In genomic region chr6:30939473-30939872, GRCh38 we compare ENCODE assay signal across 18 cellular contexts. TPM values are rescaled to one million over a fixed set of nuclear protein-coding genes. Genes with fewer than 3 reads are reported as not detected.
A peak's percentile ranks its signal among the peaks of the same experiment; 100 is the strongest.
DNase-seq lines count a peak whose midpoint lies in the region; ATAC-seq, FAIRE-seq and TF ChIP-seq lines count a peak whose summit lies in the region.
"Had no signal": no experiment of that assay in that cellular context is flagged by ENCODE, and none has a peak within 500 bp of the region (broad histone marks: within the 10 kb centered on the region; RNA-seq: fewer than 3 reads in every experiment).

No MANE protein-coding gene starts in this region.

- no peaks in the 10 kb centered on the region for H3K79me1 ChIP-seq in H1 (ENCODE audit: low read depth, low read length)

- no peak for TF ChIP-seq EP300 in H1 (IDR thresholded peaks at IDR 0.05; ENCODE audit: borderline replicate concordance in 1 of 2, low read depth in 2 of 2, low read length in 2 of 2)

- H3K23ac ChIP-seq in H1 (ENCODE audit: insufficient read length), result no peak overlapping the region

- no peaks in the 10 kb centered on the region for H3K36me3 Mint-ChIP-seq in MCF 10A (ENCODE audit: insufficient read depth, unreplicated experiment)

- intact Hi-C loops in MCF 10A (cut with micrococcal nuclease) (no loop called here), breast epithelium (cut with DNase I; ENCODE audit: low total_unique reads) (no loop called here)

- H3K9me3 Mint-ChIP-seq in MCF 10A (ENCODE audit: unreplicated experiment), result no peaks in the 10 kb centered on the region

- no peak overlapping the region for H2BK120ac ChIP-seq in H1 (replicated peaks; ENCODE audit: low read depth, low read length)

- 0 out of 2 replicates have a peak overlapping the region, but pooled peaks have one; percentile 46 for H2BK15ac ChIP-seq in H1 (ENCODE audit: low read length)

- H4K91ac ChIP-seq in H1 (replicated peaks; ENCODE audit: insufficient read length, low read length), result no peak overlapping the region

- peak overlapping the region; percentile 65 for H3K27ac Mint-ChIP-seq in MCF 10A (ENCODE audit: low read depth, unreplicated experiment)

- no peak overlapping the region for H3K4me3 Mint-ChIP-seq in MCF 10A (ENCODE audit: unreplicated experiment)

- H2BK5ac ChIP-seq in H1 (ENCODE audit: low read depth, low read length), result no peak overlapping the region; the same call in 1 of the 2 replicates

- DNase-seq in MCF 10A (ENCODE audit: unreplicated experiment) (no peak), breast epithelium (ENCODE audit: low spot score in 2 of 2) (no peak), H1 (ENCODE audit: low read depth in 1 of 2, low spot score in 2 of 2) (no peak), mucosa of gallbladder (ENCODE audit: low spot score) (peak; percentile 50)
- DNase-seq: DMS153, NCI-H1436 treated with DMSO at 0.1 percent for 48 hours, NCI-H2029 treated with DMSO at 0.1 percent for 48 hours, NCI-H2171 treated with DMSO at 0.1 percent for 48 hours, NCI-H510A, Right ventricle myocardium superior had no signal

- POLR2A ChIA-PET in MCF 10A (lab: Yijun Ruan, JAX), result interaction anchor here (1.1 to 2.1 kb wide), 3 partner anchors 13 to 140 kb away, joined by 4 to 14 read pairs (median 5); no protein-coding TSS in a partner anchor
- POLR2A ChIA-PET in H1 (lab: Charles Lee; ENCODE audit: partially characterized antibody), result interaction anchor here (1.3 kb wide), 1 partner anchor 103 kb away, joined by 3 read pairs; no protein-coding TSS in a partner anchor

- TF ChIP-seq CTCF in MCF 10A (IDR thresholded peaks at IDR 0.05; ENCODE audit: unreplicated experiment) (no peak), breast epithelium (IDR thresholded peaks at IDR 0.05) (no peak), H1 (IDR thresholded peaks at IDR 0.05; ENCODE audit: control extremely low read depth in 1 of 3, insufficient read depth in 1 of 3, low read depth in 1 of 3, low read length in 3 of 3) (no peak)

- no peak overlapping the region for H2AFZ ChIP-seq in H1 (ENCODE audit: low read length)

- H4K20me1 ChIP-seq in H1 (replicated peaks in 1 of 2; ENCODE audit: control insufficient read depth in 1 of 2, insufficient read depth in 2 of 2, low read length in 2 of 2), result no peaks in the 10 kb centered on the region

- no TSS peak for BruUV-seq in MCF 10A (replicated peaks; lab: Mats Ljungman, UMichigan)

- no peak overlapping the region for H3K18ac ChIP-seq in H1 (ENCODE audit: extremely low read depth, low read length)

- H3K9me3 ChIP-seq in breast epithelium, result no peaks in the 10 kb centered on the region
- H3K9me3 ChIP-seq in H1 (ENCODE audit: insufficient read depth in 2 of 2, low read depth in 1 of 2, low read length in 1 of 2), result no peaks in the 10 kb centered on the region
- H3K9me3 ChIP-seq: HAP-1 had no signal

- no peak overlapping the region for H3K4me2 ChIP-seq in H1 (ENCODE audit: insufficient read depth in 1 of 2, low read depth in 2 of 2, low read length in 2 of 2)

- H3K27ac ChIP-seq in breast epithelium (no peak overlapping the region), H1 (ENCODE audit: low read depth, low read length) (no peak overlapping the region)
- H3K27ac ChIP-seq: C4-2B had no signal

- H3K79me2 ChIP-seq in H1 (ENCODE audit: control insufficient read depth in 1 of 2, insufficient read depth in 2 of 2, low read length in 2 of 2), result no peaks in the 10 kb centered on the region

- WGBS in H1 (ENCODE audit: extremely low coverage in 1 of 2, insufficient coverage in 1 of 2, insufficient read length in 1 of 2, insufficient replicate concordance in 2 of 2, low coverage in 1 of 2, low lambda C conversion rate in 2 of 2, missing lambda C conversion rate in 1 of 2), 2 experiments, result 80% methylated on average over 2 of the region's 3 CpGs; no CpG with 5 or more reads in 1 of the 2 experiments

- H3K27me3 ChIP-seq in breast epithelium, result no peaks in the 10 kb centered on the region
- H3K27me3 ChIP-seq in H1 (replicated peaks in 1 of 4; ENCODE audit: control insufficient read depth in 3 of 4, extremely low read depth in 1 of 4, insufficient read depth in 3 of 4, low read length in 3 of 4), result no peaks in the 10 kb centered on the region; a peak in 1 of 7 replicates

- H3K14ac ChIP-seq in H1 (ENCODE audit: insufficient read length), result no peak overlapping the region

- H3K4ac ChIP-seq in H1 (replicated peaks; ENCODE audit: insufficient read length, low read depth, low read length), result no peak overlapping the region

- no peak overlapping the region for H4K5ac ChIP-seq in H1 (ENCODE audit: insufficient read length, low read depth, low read length)

- H3K36me3 ChIP-seq in breast epithelium, result no peaks in the 10 kb centered on the region
- H3K36me3 ChIP-seq in H1 (ENCODE audit: control insufficient read depth in 2 of 4, insufficient read depth in 4 of 4, low read length in 3 of 4), result no peaks in the 10 kb centered on the region
- H3K36me3 ChIP-seq: HAP-1 had no signal

- no peak for TF ChIP-seq RAD21 in H1 (IDR thresholded peaks at IDR 0.05 in 1 of 2, conservative IDR thresholded peaks at IDR 0.05 in 1 of 2; ENCODE audit: low read depth in 2 of 2, low read length in 2 of 2)

- no peak overlapping the region for H3K4me3 ChIP-seq in breast epithelium
- H3K4me3 ChIP-seq in H1 (ENCODE audit: extremely low read depth in 1 of 4, insufficient read depth in 2 of 4, low read depth in 3 of 4, low read length in 4 of 4), result no peak overlapping the region
- H3K4me3 ChIP-seq: HAP-1, K562 had no signal

- no peak for FAIRE-seq in H1 (lab: Jason Lieb, UNC)
- FAIRE-seq: A204.1 had no signal

- TF ChIP-seq POLR2A in breast epithelium (IDR thresholded peaks at IDR 0.05) (no peak), H1 (IDR thresholded peaks at IDR 0.05; ENCODE audit: control extremely low read depth in 1 of 2, low read depth in 2 of 2, low read length in 2 of 2) (no peak)

- peaks cover 49% of the 10 kb centered on the region for H3K4me1 Mint-ChIP-seq in MCF 10A (ENCODE audit: insufficient read depth, unreplicated experiment)

- H3K9ac ChIP-seq in H1 (replicated peaks in 1 of 4; ENCODE audit: extremely low read depth in 1 of 4, low read depth in 3 of 4, low read length in 3 of 4), result no peak overlapping the region

- 0 out of 2 replicates have a peak overlapping the region, but pooled peaks have one; percentile 2 for H2BK20ac ChIP-seq in H1 (ENCODE audit: low read length)

- no peak overlapping the region for H2AK5ac ChIP-seq in H1 (ENCODE audit: low read depth, low read length)

- no peak for ATAC-seq in GM19467 (IDR thresholded peaks at IDR 0.05; ENCODE audit: unreplicated experiment)
- no peak for ATAC-seq in HG03354 (IDR thresholded peaks at IDR 0.05; ENCODE audit: poor library complexity, severe bottlenecking, unreplicated experiment)
- no peak for ATAC-seq in GM18519 (IDR thresholded peaks at IDR 0.05; ENCODE audit: low FRiP score, unreplicated experiment)
- ATAC-seq: Panc1 had no signal

- H2BK12ac ChIP-seq in H1 (ENCODE audit: low read depth, low read length), result no peak overlapping the region

- H3K56ac ChIP-seq in H1 (replicated peaks; ENCODE audit: insufficient read length, low read depth, low read length), result no peak overlapping the region

- H3K4me1 ChIP-seq in breast epithelium (no peaks in the 10 kb centered on the region), H1 (replicated peaks in 1 of 4; ENCODE audit: control insufficient read depth in 3 of 4, insufficient read depth in 4 of 4, low read length in 3 of 4) (peaks cover 6 to 11% (median 9%) of the 10 kb centered on the region in 4 experiments)

- H4K8ac ChIP-seq in H1 (ENCODE audit: extremely low read depth, insufficient read depth, low read length), result no peak overlapping the region

- CTCF ChIA-PET in MCF 10A (lab: Yijun Ruan, JAX) (interaction anchor here (0.6 to 1.7 kb wide), 4 partner anchors 21 to 131 kb away, joined by 3 to 5 read pairs (median 4); no protein-coding TSS in a partner anchor), H1 (lab: Charles Lee; ENCODE audit: partially characterized antibody) (interaction anchor here (1.0 to 6.5 kb wide), 8 partner anchors 10 to 147 kb away, joined by 3 to 52 read pairs (median 8); partner anchors contain the start of gene VARS2)

- no peaks in the 10 kb centered on the region for H3K27me3 Mint-ChIP-seq in MCF 10A (ENCODE audit: insufficient read depth, unreplicated experiment)

- no peaks in the 10 kb centered on the region for H3K23me2 ChIP-seq in H1 (ENCODE audit: low read depth, low read length)

RNA-seq across cellular contexts. Expression of gene MUCL3, which starts 1.3 kb away (rescaled TPM):
- total RNA-seq in MCF 10A (2022) (not detected in 2 replicates), breast epithelium (not detected), mucosa of gallbladder (93.5 TPM)
- total RNA-seq in H1 (2021; fragmentation: NEBNext Ultra II Directional; extraction: Animal tissue kit (Norgen Biotek cat#: 25700)), result 0.08 and 0.37 TPM in 2 replicates
- 0.15 and 0.22 TPM in 2 replicates for polyA plus RNA-seq in H1 (2011; rRNA removed)
- polyA plus RNA-seq in H1 (2011; cell fraction: cytosol; rRNA removed), result 0.18 TPM
- 0.41 TPM for polyA plus RNA-seq in H1 (2011; cell fraction: nucleus; rRNA removed)
- polyA plus RNA-seq in H1 (2012, experiment 1 of 2), result 0.19 to 0.34 TPM (median 0.26 TPM) in 4 replicates
- not detected for polyA plus RNA-seq in H1 (2012, experiment 2 of 2)
- 0.59 TPM for polyA plus RNA-seq in H1 (2013, experiment 1 of 2)
- 0.50 TPM for polyA plus RNA-seq in H1 (2013, experiment 2 of 2)
- polyA minus RNA-seq in H1 (2011; rRNA and poly(A)+ RNA removed), result 0.10 and 0.13 TPM in 2 replicates
- polyA minus RNA-seq in H1 (2011; cell fraction: cytosol; rRNA and poly(A)+ RNA removed), result not detected
- polyA minus RNA-seq in H1 (2011; cell fraction: nucleus; rRNA and poly(A)+ RNA removed), result not detected
- total RNA-seq: K562, Right ventricle myocardium superior had no signal

RNA-seq across cellular contexts. Expression of gene SFTA2, which starts 7.5 kb away (rescaled TPM):
- not detected in 2 replicates for total RNA-seq in MCF 10A (2022)
- total RNA-seq in breast epithelium, result not detected
- not detected in 2 replicates for total RNA-seq in H1 (2021; fragmentation: NEBNext Ultra II Directional; extraction: Animal tissue kit (Norgen Biotek cat#: 25700))
- not detected in 2 replicates for polyA plus RNA-seq in H1 (2011; rRNA removed)
- not detected for polyA plus RNA-seq in H1 (2011; cell fraction: cytosol; rRNA removed)
- not detected for polyA plus RNA-seq in H1 (2011; cell fraction: nucleus; rRNA removed)
- polyA plus RNA-seq in H1 (2012, experiment 1 of 2), result not detected in 4 replicates
- polyA plus RNA-seq in H1 (2012, experiment 2 of 2), result not detected
- polyA plus RNA-seq in H1 (2013, experiment 1 of 2), result not detected
- polyA plus RNA-seq in H1 (2013, experiment 2 of 2), result not detected
- polyA minus RNA-seq in H1 (2011; rRNA and poly(A)+ RNA removed), result not detected in 2 replicates
- not detected for polyA minus RNA-seq in H1 (2011; cell fraction: cytosol; rRNA and poly(A)+ RNA removed)
- polyA minus RNA-seq in H1 (2011; cell fraction: nucleus; rRNA and poly(A)+ RNA removed), result not detected
- 149 TPM for total RNA-seq in mucosa of gallbladder
- total RNA-seq: K562, Right ventricle myocardium superior had no signal
- polyA plus RNA-seq: K562 had no signal

RNA-seq across cellular contexts. Expression of gene VARS2, which starts 25.4 kb away (rescaled TPM):
- total RNA-seq in MCF 10A (2022) (38.8 and 52.7 TPM in 2 replicates), breast epithelium (10 to 100 TPM; 15.7 to 19.2 (median 16.8) TPM), mucosa of gallbladder (61.4 TPM)
- 41.2 and 47.7 TPM in 2 replicates for total RNA-seq in H1 (2021; fragmentation: NEBNext Ultra II Directional; extraction: Animal tissue kit (Norgen Biotek cat#: 25700))
- 26.8 and 34.8 TPM in 2 replicates for polyA plus RNA-seq in H1 (2011; rRNA removed)
- polyA plus RNA-seq in H1 (2011; cell fraction: cytosol; rRNA removed), result 36.0 TPM
- 180 TPM for polyA plus RNA-seq in H1 (2011; cell fraction: nucleus; rRNA removed)
- 20.8 to 48.2 TPM (median 43.6 TPM) in 4 replicates for polyA plus RNA-seq in H1 (2012, experiment 1 of 2)
- 31.4 TPM for polyA plus RNA-seq in H1 (2012, experiment 2 of 2)
- polyA plus RNA-seq in H1 (2013, experiment 1 of 2), result 25.2 TPM
- polyA plus RNA-seq in H1 (2013, experiment 2 of 2), result 23.4 TPM
- 34.0 and 41.2 TPM in 2 replicates for polyA minus RNA-seq in H1 (2011; rRNA and poly(A)+ RNA removed)
- 25.2 TPM for polyA minus RNA-seq in H1 (2011; cell fraction: cytosol; rRNA and poly(A)+ RNA removed)
- 32.4 TPM for polyA minus RNA-seq in H1 (2011; cell fraction: nucleus; rRNA and poly(A)+ RNA removed)

RNA-seq across cellular contexts. Expression of gene GTF2H4, which starts 31.5 kb away (rescaled TPM):
- total RNA-seq in MCF 10A (2022) (30.6 and 33.9 TPM in 2 replicates), breast epithelium (10 to 100 TPM; 10.4 to 13.4 (median 11.1) TPM), mucosa of gallbladder (37.0 TPM)
- 49.5 and 53.4 TPM in 2 replicates for total RNA-seq in H1 (2021; fragmentation: NEBNext Ultra II Directional; extraction: Animal tissue kit (Norgen Biotek cat#: 25700))
- polyA plus RNA-seq in H1 (2011; rRNA removed), result 42.3 and 46.2 TPM in 2 replicates
- 42.7 TPM for polyA plus RNA-seq in H1 (2011; cell fraction: cytosol; rRNA removed)
- polyA plus RNA-seq in H1 (2011; cell fraction: nucleus; rRNA removed), result 147 TPM
- polyA plus RNA-seq in H1 (2012, experiment 1 of 2), result 36.6 to 48.0 TPM (median 43.7 TPM) in 4 replicates
- polyA plus RNA-seq in H1 (2012, experiment 2 of 2), result 81.6 TPM
- polyA plus RNA-seq in H1 (2013, experiment 1 of 2), result 42.6 TPM
- 40.8 TPM for polyA plus RNA-seq in H1 (2013, experiment 2 of 2)
- 27.0 and 29.0 TPM in 2 replicates for polyA minus RNA-seq in H1 (2011; rRNA and poly(A)+ RNA removed)
- 13.8 TPM for polyA minus RNA-seq in H1 (2011; cell fraction: cytosol; rRNA and poly(A)+ RNA removed)
- polyA minus RNA-seq in H1 (2011; cell fraction: nucleus; rRNA and poly(A)+ RNA removed), result 39.6 TPM

RNA-seq across cellular contexts. Expression of gene MUC21, which starts 44.0 kb away (rescaled TPM):
- not detected in 2 replicates for total RNA-seq in MCF 10A (2022)
- not detected for total RNA-seq in breast epithelium
- not detected in 2 replicates for total RNA-seq in H1 (2021; fragmentation: NEBNext Ultra II Directional; extraction: Animal tissue kit (Norgen Biotek cat#: 25700))
- polyA plus RNA-seq in H1 (2011; rRNA removed), result not detected in 2 replicates
- 0.04 TPM for polyA plus RNA-seq in H1 (2011; cell fraction: cytosol; rRNA removed)
- polyA plus RNA-seq in H1 (2011; cell fraction: nucleus; rRNA removed), result 0.06 TPM
- polyA plus RNA-seq in H1 (2012, experiment 1 of 2), result not detected in 4 replicates
- polyA plus RNA-seq in H1 (2012, experiment 2 of 2), result not detected
- polyA plus RNA-seq in H1 (2013, experiment 1 of 2), result not detected
- not detected for polyA plus RNA-seq in H1 (2013, experiment 2 of 2)
- polyA minus RNA-seq in H1 (2011; rRNA and poly(A)+ RNA removed), result not detected in 2 replicates
- not detected for polyA minus RNA-seq in H1 (2011; cell fraction: cytosol; rRNA and poly(A)+ RNA removed)
- polyA minus RNA-seq in H1 (2011; cell fraction: nucleus; rRNA and poly(A)+ RNA removed), result not detected
- total RNA-seq in mucosa of gallbladder, result 7.1 TPM
- total RNA-seq: K562, Right ventricle myocardium superior had no signal
- polyA plus RNA-seq: K562 had no signal

Comparison
In these comparisons a context has a peak if more than half of its experiments do, and no peak if none do; other contexts are left out.
1. RNA of gene MUCL3, which starts 1.3 kb away (total RNA-seq): 93.5 TPM in mucosa of gallbladder (single experiment); 0.08 to 0.37 TPM in H1, not detected in MCF 10A and not detected in breast epithelium; every median in the first group is over 10 times any median in the second.
2. RNA of gene SFTA2, which starts 7.5 kb away (total RNA-seq): 149 TPM in mucosa of gallbladder (single experiment); not detected in H1, not detected in MCF 10A and not detected in breast epithelium; every median in the first group is over 100 times any median in the second.